10 cellular contexts compared by ENCODE assay signal in genomic region chr12:113462880-113463745, GRCh38. TPM values are rescaled to one million over a fixed set of nuclear protein-coding genes. Genes with fewer than 3 reads are reported as not detected.
DNase-seq lines count a peak whose midpoint lies in the region; ATAC-seq and TF ChIP-seq lines count a peak whose summit lies in the region.
"Had no signal": no experiment of that assay in that cellular context is flagged by ENCODE, and none has a peak within 500 bp of the region (broad histone marks: within the 10 kb centered on the region; RNA-seq: fewer than 3 reads in every experiment).

No MANE protein-coding gene starts in this region.

- ATAC-seq in activated T-helper 17 cell treated with anti-CD3 and anti-CD28 coated beads, Interleukin-2, amount 50 U/mL, for 72 hours (replicated peaks), result no peak
- no peak for ATAC-seq in GM18909 (IDR thresholded peaks at IDR 0.05; ENCODE audit: poor library complexity, unreplicated experiment)
- no peak for ATAC-seq in HG03469 (IDR thresholded peaks at IDR 0.05; ENCODE audit: unreplicated experiment)

- H3K9me3 ChIP-seq in iPS-18a (ENCODE audit: control insufficient read depth, low read depth, low read length) (no peaks in the 10 kb centered on the region), spleen (no peaks in the 10 kb centered on the region)

- TF ChIP-seq CTCF in spleen (IDR thresholded peaks at IDR 0.05 in 8 of 11, conservative IDR thresholded peaks at IDR 0.05 in 3 of 11), result peak in 1 of 11 experiments; percentile 11

- no peak overlapping the region for H3K9ac ChIP-seq in iPS-18a (ENCODE audit: low read length)

- WGBS in spleen, 5 donors, result 2 to 10% (median 5%) methylated on average over 65 to 99 of the region's 99 CpGs

- intact Hi-C loops in spleen (cut with DNase I; ENCODE audit: low total_unique reads), result loop anchor here (10.0 kb wide), 1 partner anchor 442 kb away; no protein-coding TSS in a partner anchor

- H3K36me3 Mint-ChIP-seq in activated T-helper 17 cell treated with anti-CD3 and anti-CD28 coated beads, Interleukin-2, amount 50 U/mL, for 72 hours (ENCODE audit: low read depth), result peaks cover 12% of the 10 kb centered on the region

- no peak overlapping the region for H3K27ac ChIP-seq in iPS-18a (ENCODE audit: low read length)
- H3K27ac ChIP-seq in spleen, result no peak overlapping the region
- H3K27ac ChIP-seq: 22Rv1 had no signal

- peaks cover 59% of the 10 kb centered on the region for H3K27me3 Mint-ChIP-seq in activated T-helper 17 cell treated with anti-CD3 and anti-CD28 coated beads, Interleukin-2, amount 50 U/mL, for 72 hours

- H3K27ac Mint-ChIP-seq in activated T-helper 17 cell treated with anti-CD3 and anti-CD28 coated beads, Interleukin-2, amount 50 U/mL, for 72 hours, result no peak overlapping the region

- H3K4me3 Mint-ChIP-seq in activated T-helper 17 cell treated with anti-CD3 and anti-CD28 coated beads, Interleukin-2, amount 50 U/mL, for 72 hours, result peak overlapping the region; percentile 76

- TF ChIP-seq POLR2A in spleen (IDR thresholded peaks at IDR 0.05), result no peak

- DNase-seq in DMS 273 (lab: John Stamatoyannopoulos, UW; ENCODE audit: unreplicated experiment) (peak; percentile 58), DMS 273 treated with DMSO at 0.1 percent for 48 hours (lab: John Stamatoyannopoulos, UW) (no peak), spleen (no peak), cerebellum (ENCODE audit: low spot score) (no peak)

- H3K27me3 ChIP-seq in iPS-18a (ENCODE audit: control insufficient read depth, insufficient read depth, low read length), result peaks cover 78% of the 10 kb centered on the region
- H3K27me3 ChIP-seq in spleen (replicated peaks in 1 of 7), result peaks cover 4 to 100% (median 68%) of the 10 kb centered on the region in 7 donors

- H3K4me1 ChIP-seq in iPS-18a (ENCODE audit: control insufficient read depth, low read depth, low read length) (peaks cover 24% of the 10 kb centered on the region), spleen (peaks cover 28 to 61% (median 52%) of the 10 kb centered on the region in 6 donors)

- peaks cover 17% of the 10 kb centered on the region for H3K4me1 Mint-ChIP-seq in activated T-helper 17 cell treated with anti-CD3 and anti-CD28 coated beads, Interleukin-2, amount 50 U/mL, for 72 hours

- H3K4me3 ChIP-seq in iPS-18a (ENCODE audit: low read length) (peak overlapping the region; percentile 49), spleen (peak overlapping the region in 7 of 8 donors; percentile 21 to 64 (median 30))

- no peaks in the 10 kb centered on the region for H3K9me3 Mint-ChIP-seq in activated T-helper 17 cell treated with anti-CD3 and anti-CD28 coated beads, Interleukin-2, amount 50 U/mL, for 72 hours

- no peaks in the 10 kb centered on the region for H3K36me3 ChIP-seq in iPS-18a (ENCODE audit: control insufficient read depth, low read depth, low read length)
- no peaks in the 10 kb centered on the region for H3K36me3 ChIP-seq in spleen

RNA-seq across cellular contexts. Expression of gene LHX5, which starts 8.6 kb away (rescaled TPM):
- not detected for total RNA-seq in activated T-helper 17 cell treated with anti-CD3 and anti-CD28 coated beads, Interleukin-2, amount 50 U/mL, for 72 hours
- total RNA-seq in spleen, result not detected
- polyA plus RNA-seq in spleen, result not detected
- total RNA-seq in cerebellum, result 10.2 TPM
- total RNA-seq: T-helper 1 cell treated with Interleukin-12 subunit alpha and Interleukin-12 subunit beta and Interleukin-4 antibody, amounts not matched to agents 30 ng/mL and 1 ng/mL, for 36 hours had no signal

RNA-seq across cellular contexts. Expression of gene SDSL, which starts 40.9 kb away (rescaled TPM):
- under 1 TPM; 0.24 to 0.69 TPM for total RNA-seq in activated T-helper 17 cell treated with anti-CD3 and anti-CD28 coated beads, Interleukin-2, amount 50 U/mL, for 72 hours
- total RNA-seq in spleen (1 to 10 TPM; 2.0 to 8.4 (median 4.7) TPM), cerebellum (1.7 TPM)
- 10 to 100 TPM in 1 of 3 donors, 1 to 10 TPM in 2; 5.2 to 12.1 (median 8.9) TPM for polyA plus RNA-seq in spleen

RNA-seq across cellular contexts. Expression of gene SDS, which starts 59.4 kb away (rescaled TPM):
- not detected for total RNA-seq in activated T-helper 17 cell treated with anti-CD3 and anti-CD28 coated beads, Interleukin-2, amount 50 U/mL, for 72 hours
- total RNA-seq in spleen (1 to 10 TPM in 2 of 7 donors, under 1 TPM in 4, not detected in 1; 0.61 to 3.4 (median 0.94) TPM), cerebellum (not detected)
- polyA plus RNA-seq in spleen, result 1 to 10 TPM; 1.2 to 3.5 (median 1.7) TPM
- total RNA-seq: T-helper 1 cell treated with Interleukin-12 subunit alpha and Interleukin-12 subunit beta and Interleukin-4 antibody, amounts not matched to agents 30 ng/mL and 1 ng/mL, for 36 hours had no signal

Comparison
In these comparisons a context has a peak if more than half of its experiments do, and no peak if none do; other contexts are left out.
1. RNA of gene LHX5, which starts 8.6 kb away (total RNA-seq): 10.2 TPM in cerebellum (single experiment); not detected in activated T-helper 17 cell treated with anti-CD3 and anti-CD28 coated beads, Interleukin-2, amount 50 U/mL, for 72 hours and not detected in spleen; every median in the first group is over 10 times any median in the second.